ENCODE assay signal across 10 cellular contexts in the genomic region with DNA sequence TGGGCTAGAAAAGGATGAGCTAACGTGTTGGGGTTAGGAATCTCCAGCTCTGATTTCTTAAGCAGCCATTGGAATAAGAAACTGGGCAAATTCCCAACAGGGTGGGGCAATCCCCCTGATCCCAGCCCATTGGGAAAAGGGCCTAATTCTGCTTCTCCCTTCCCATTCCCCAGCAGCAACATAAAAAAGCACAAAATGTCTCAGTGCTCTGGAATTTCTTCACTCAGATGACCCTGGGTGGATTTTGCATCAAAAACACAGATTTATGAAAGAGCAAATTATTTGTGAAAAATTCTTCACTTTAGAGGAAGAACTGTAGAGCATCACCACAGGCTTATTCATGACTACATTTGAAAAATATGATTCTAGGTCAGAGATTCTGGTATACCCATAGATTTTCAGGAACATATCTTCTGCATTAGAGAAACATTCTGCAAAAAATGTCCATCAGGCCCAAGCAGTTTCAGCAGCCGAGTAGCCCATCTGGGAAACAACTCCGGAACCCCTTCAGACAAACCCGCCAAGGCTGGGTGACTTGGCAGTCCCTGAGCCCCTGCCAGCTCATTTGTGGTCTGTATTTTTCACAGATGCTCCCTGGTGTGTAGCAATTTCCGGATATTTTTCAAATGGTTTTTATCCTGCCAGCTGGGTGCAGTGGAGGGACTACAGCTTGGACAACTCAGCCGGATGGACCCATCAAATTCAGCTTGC.
A peak's percentile ranks its signal among the peaks of the same experiment; 100 is the strongest.
DNase-seq lines count a peak whose midpoint lies in the region; ATAC-seq and TF ChIP-seq lines count a peak whose summit lies in the region.
"Had no signal": no experiment of that assay in that cellular context is flagged by ENCODE, and none has a peak within 500 bp of the region (broad histone marks: within the 10 kb centered on the region; RNA-seq: fewer than 3 reads in every experiment).

No MANE protein-coding gene starts in this region.

- no peak for TF ChIP-seq POLR2A in upper lobe of left lung (IDR thresholded peaks at IDR 0.05)

- H3K36me3 Mint-ChIP-seq in activated naive CD8-positive, alpha-beta T cell treated with anti-CD3 and anti-CD28 coated beads for 36 hours = no peaks in the 10 kb centered on the region
- no peaks in the 10 kb centered on the region for H3K36me3 Mint-ChIP-seq in activated T-cell treated with anti-CD3 and anti-CD28 coated beads, Interleukin-2, amount 50 U/mL, for 24 hours (ENCODE audit: low read depth)
- no peaks in the 10 kb centered on the region for H3K36me3 Mint-ChIP-seq in activated CD8-positive, alpha-beta T cell treated with anti-CD3 and anti-CD28 coated beads for 36 hours (ENCODE audit: low read depth)

- peaks cover 0 to 4% (median 1%) of the 10 kb centered on the region in 4 donors for H3K4me1 ChIP-seq in upper lobe of left lung

- H3K4me1 Mint-ChIP-seq in activated naive CD8-positive, alpha-beta T cell treated with anti-CD3 and anti-CD28 coated beads for 36 hours = no peaks in the 10 kb centered on the region
- H3K4me1 Mint-ChIP-seq in activated T-cell treated with anti-CD3 and anti-CD28 coated beads, Interleukin-2, amount 50 U/mL, for 24 hours (ENCODE audit: low read depth) = no peaks in the 10 kb centered on the region
- no peaks in the 10 kb centered on the region for H3K4me1 Mint-ChIP-seq in activated CD8-positive, alpha-beta T cell treated with anti-CD3 and anti-CD28 coated beads for 36 hours (ENCODE audit: low read depth)

- H3K27ac Mint-ChIP-seq in activated naive CD8-positive, alpha-beta T cell treated with anti-CD3 and anti-CD28 coated beads for 36 hours = no peak overlapping the region
- no peak overlapping the region for H3K27ac Mint-ChIP-seq in activated T-cell treated with anti-CD3 and anti-CD28 coated beads, Interleukin-2, amount 50 U/mL, for 24 hours
- no peak overlapping the region for H3K27ac Mint-ChIP-seq in activated CD8-positive, alpha-beta T cell treated with anti-CD3 and anti-CD28 coated beads for 36 hours

- H3K27ac ChIP-seq in HL-60 (replicated peaks) (no peak overlapping the region), upper lobe of left lung (peak overlapping the region; percentile 27 to 76 (median 44))

- POLR2A ChIA-PET in activated CD8-positive, alpha-beta T cell treated with anti-CD3 and anti-CD28 coated beads for 36 hours (lab: Charles Lee) = no interaction called here
- POLR2A ChIA-PET in GM10248 (lab: Yijun Ruan, JAX) = no interaction called here

- H3K27me3 Mint-ChIP-seq in activated naive CD8-positive, alpha-beta T cell treated with anti-CD3 and anti-CD28 coated beads for 36 hours = peaks cover 11% of the 10 kb centered on the region
- H3K27me3 Mint-ChIP-seq in activated T-cell treated with anti-CD3 and anti-CD28 coated beads, Interleukin-2, amount 50 U/mL, for 24 hours = peaks cover 19% of the 10 kb centered on the region
- H3K27me3 Mint-ChIP-seq in activated CD8-positive, alpha-beta T cell treated with anti-CD3 and anti-CD28 coated beads for 36 hours = peaks cover 4% of the 10 kb centered on the region

- 37 to 48% methylated on average over 6 of the region's 6 CpGs for WGBS in upper lobe of left lung, 2 donors

- DNase-seq in HL-60 (ENCODE audit: low read depth in 1 of 2, low spot score in 1 of 2) (peak; percentile 68 to 85), amniotic epithelial cell (ENCODE audit: low read depth) (peak; percentile 71), left lobe of liver (ENCODE audit: low spot score) (no peak), upper lobe of left lung (peak in 1 of 2 donors; percentile 35), GM10248 (ENCODE audit: extremely low spot score) (no peak)
- no peak for DNase-seq in activated naive CD8-positive, alpha-beta T cell treated with anti-CD3 and anti-CD28 coated beads for 36 hours
- no peak for DNase-seq in activated T-cell treated with anti-CD3 and anti-CD28 coated beads, Interleukin-2, amount 50 U/mL, for 24 hours
- DNase-seq in activated CD8-positive, alpha-beta T cell treated with anti-CD3 and anti-CD28 coated beads for 36 hours = no peak
- DNase-seq: NCI-H2171 treated with DMSO at 0.1 percent for 48 hours; stimulated activated CD4-positive, alpha-beta T cell treated with anti-CD3 and anti-CD28 coated beads, Interleukin-4, amount 100 ng/mL, for 24 hours had no signal

- H3K9me3 ChIP-seq in upper lobe of left lung = no peaks in the 10 kb centered on the region

- H3K27me3 ChIP-seq in HL-60 (ENCODE audit: insufficient read depth, poor library complexity, severe bottlenecking) (no peaks in the 10 kb centered on the region), upper lobe of left lung (no peaks in the 10 kb centered on the region)

- intact Hi-C loops in activated CD8-positive, alpha-beta T cell treated with anti-CD3 and anti-CD28 coated beads for 36 hours (cut with micrococcal nuclease) = no loop called here

- no peak for TF ChIP-seq CTCF in HL-60 (IDR thresholded peaks at IDR 0.05; ENCODE audit: insufficient read depth, low read length)
- no peak for TF ChIP-seq CTCF in upper lobe of left lung (IDR thresholded peaks at IDR 0.05)
- TF ChIP-seq CTCF in activated CD8-positive, alpha-beta T cell treated with anti-CD3 and anti-CD28 coated beads for 36 hours (IDR thresholded peaks at IDR 0.05) = no peak
- no peak for TF ChIP-seq CTCF in GM10248 (IDR thresholded peaks at IDR 0.05; ENCODE audit: control extremely low read depth, extremely low read depth, low read depth, missing control alignments)

- no peaks in the 10 kb centered on the region for H3K9me3 Mint-ChIP-seq in activated naive CD8-positive, alpha-beta T cell treated with anti-CD3 and anti-CD28 coated beads for 36 hours
- H3K9me3 Mint-ChIP-seq in activated T-cell treated with anti-CD3 and anti-CD28 coated beads, Interleukin-2, amount 50 U/mL, for 24 hours = no peaks in the 10 kb centered on the region
- no peaks in the 10 kb centered on the region for H3K9me3 Mint-ChIP-seq in activated CD8-positive, alpha-beta T cell treated with anti-CD3 and anti-CD28 coated beads for 36 hours

- ATAC-seq in left lobe of liver (peak; percentile 49), upper lobe of left lung (ENCODE audit: low FRiP score in 2 of 2) (peak; percentile 55 to 78)
- ATAC-seq in activated CD8-positive, alpha-beta T cell treated with anti-CD3 and anti-CD28 coated beads for 36 hours = no peak

- H3K4me3 Mint-ChIP-seq in activated naive CD8-positive, alpha-beta T cell treated with anti-CD3 and anti-CD28 coated beads for 36 hours = no peak overlapping the region
- H3K4me3 Mint-ChIP-seq in activated T-cell treated with anti-CD3 and anti-CD28 coated beads, Interleukin-2, amount 50 U/mL, for 24 hours = no peak overlapping the region
- H3K4me3 Mint-ChIP-seq in activated CD8-positive, alpha-beta T cell treated with anti-CD3 and anti-CD28 coated beads for 36 hours = no peak overlapping the region

- H3K36me3 ChIP-seq in upper lobe of left lung = no peaks in the 10 kb centered on the region

- TF ChIP-seq EP300 in upper lobe of left lung (IDR thresholded peaks at IDR 0.05) = no peak

- CTCF ChIA-PET in activated CD8-positive, alpha-beta T cell treated with anti-CD3 and anti-CD28 coated beads for 36 hours (lab: Charles Lee) = interaction anchor here (0.9 kb wide), 1 partner anchor 139 kb away, joined by 3 read pairs; no protein-coding TSS in a partner anchor
- CTCF ChIA-PET in GM10248 (lab: Yijun Ruan, JAX) = interaction anchor here (1.5 to 1.6 kb wide), 3 partner anchors 11 to 292 kb away, joined by 3 to 4 read pairs (median 3); no protein-coding TSS in a partner anchor

- H3K4me3 ChIP-seq in HL-60 (replicated peaks; ENCODE audit: insufficient read depth, low read length) (no peak overlapping the region), upper lobe of left lung (no peak overlapping the region)

Comparison
In these comparisons a context has a peak if more than half of its experiments do, and no peak if none do; other contexts are left out.
1. DNase-seq: peak in HL-60 (2 of 2) and amniotic epithelial cell (single experiment); none in left lobe of liver (single experiment), activated naive CD8-positive, alpha-beta T cell treated with anti-CD3 and anti-CD28 coated beads for 36 hours (single experiment), activated T-cell treated with anti-CD3 and anti-CD28 coated beads, Interleukin-2, amount 50 U/mL, for 24 hours (single experiment), activated CD8-positive, alpha-beta T cell treated with anti-CD3 and anti-CD28 coated beads for 36 hours (single experiment) and GM10248 (single experiment).